Comparison of ENCODE assay signal across 8 cellular contexts in genomic region chr2:47402555-47402804, GRCh38. TPM values are rescaled to one million over a fixed set of nuclear protein-coding genes. Genes with fewer than 3 reads are reported as not detected.
A peak's percentile ranks its signal among the peaks of the same experiment; 100 is the strongest.
DNase-seq lines count a peak whose midpoint lies in the region; ATAC-seq and TF ChIP-seq lines count a peak whose summit lies in the region.

No MANE protein-coding gene starts in this region.

- peaks cover 8% of the 10 kb centered on the region for H3K4me1 ChIP-seq in testis

- H3K9me3 Mint-ChIP-seq in activated CD4-positive, alpha-beta T cell treated with anti-CD3 and anti-CD28 coated beads for 36 hours (ENCODE audit: low read depth), result peaks cover 4% of the 10 kb centered on the region
- H3K9me3 Mint-ChIP-seq in activated naive CD8-positive, alpha-beta T cell (ENCODE audit: low read depth), result peaks cover 3% of the 10 kb centered on the region

- POLR2A ChIA-PET in activated CD4-positive, alpha-beta T cell treated with anti-CD3 and anti-CD28 coated beads for 36 hours (lab: Charles Lee), result interaction anchor here (0.6 to 2.6 kb wide), 4 partner anchors 65 to 380 kb away, joined by 3 to 12 read pairs (median 6); partner anchors contain the start of gene MSH6

- CTCF ChIA-PET in activated CD4-positive, alpha-beta T cell treated with anti-CD3 and anti-CD28 coated beads for 36 hours (lab: Charles Lee), result interaction anchor here (0.7 to 1.1 kb wide), 5 partner anchors 14 to 365 kb away, joined by 3 to 5 read pairs (median 3); no protein-coding TSS in a partner anchor

- H3K27me3 ChIP-seq in testis, result no peaks in the 10 kb centered on the region

- H3K4me3 ChIP-seq in testis, result peak overlapping the region; percentile 70 to 93

- intact Hi-C loops in activated CD4-positive, alpha-beta T cell treated with anti-CD3 and anti-CD28 coated beads for 36 hours (cut with DNase I, micrococcal nuclease), result loop anchor here (2.0 to 10.0 kb wide), 4 partner anchors 380 to 1790 kb away; partner anchors contain the start of genes FBXO11 (in 1 of the 2), MSH6 (in 1 of the 2) and SRBD1 (in 1 of the 2)
- intact Hi-C loops in testis (cut with DNase I; ENCODE audit: low total_unique reads), result no loop called here
- intact Hi-C loops in posterior vena cava (cut with DNase I), result no loop called here

- no peak for TF ChIP-seq POLR2A in testis (IDR thresholded peaks at IDR 0.05)

- peak overlapping the region; percentile 98 for H3K27ac Mint-ChIP-seq in activated CD4-positive, alpha-beta T cell treated with anti-CD3 and anti-CD28 coated beads for 36 hours
- peak overlapping the region; percentile 98 for H3K27ac Mint-ChIP-seq in activated naive CD8-positive, alpha-beta T cell

- no peak for TF ChIP-seq CTCF in testis (IDR thresholded peaks at IDR 0.05)

- no peaks in the 10 kb centered on the region for H3K9me3 ChIP-seq in testis

- no peak for DNase-seq in activated CD4-positive, alpha-beta T cell treated with anti-CD3 and anti-CD28 coated beads for 36 hours
- DNase-seq in activated CD4-positive, alpha-beta T cell treated with anti-CD3 and anti-CD28 coated beads, Interleukin-2, amount 50 U/mL, for 1 hour, result no peak
- peak; percentile 47 for DNase-seq in iris pigment epithelial cell (ENCODE audit: low read depth)
- DNase-seq in testis, result no peak
- no peak for DNase-seq in left lobe of liver (ENCODE audit: low spot score)
- no peak for DNase-seq in posterior vena cava (ENCODE audit: low spot score)

- 0 to 1% methylated on average over 8 of the region's 8 CpGs for WGBS in testis, 2 donors

- no peaks in the 10 kb centered on the region for H3K36me3 ChIP-seq in testis (ENCODE audit: low read depth, missing control alignments)

- ATAC-seq in activated CD4-positive, alpha-beta T cell treated with anti-CD3 and anti-CD28 coated beads for 36 hours, result peak; percentile 13
- no peak for ATAC-seq in left lobe of liver
- no peak for ATAC-seq in GM19452 (IDR thresholded peaks at IDR 0.05; ENCODE audit: unreplicated experiment)

- H3K27me3 Mint-ChIP-seq in activated CD4-positive, alpha-beta T cell treated with anti-CD3 and anti-CD28 coated beads for 36 hours, result no peaks in the 10 kb centered on the region
- no peaks in the 10 kb centered on the region for H3K27me3 Mint-ChIP-seq in activated naive CD8-positive, alpha-beta T cell

- peaks cover 31% of the 10 kb centered on the region for H3K4me1 Mint-ChIP-seq in activated CD4-positive, alpha-beta T cell treated with anti-CD3 and anti-CD28 coated beads for 36 hours
- peaks cover 31% of the 10 kb centered on the region for H3K4me1 Mint-ChIP-seq in activated naive CD8-positive, alpha-beta T cell (ENCODE audit: low read depth)

- H3K4me3 Mint-ChIP-seq in activated CD4-positive, alpha-beta T cell treated with anti-CD3 and anti-CD28 coated beads for 36 hours, result peak overlapping the region; percentile 84
- peak overlapping the region; percentile 96 for H3K4me3 Mint-ChIP-seq in activated naive CD8-positive, alpha-beta T cell

- peak overlapping the region in 1 of 2 donors; percentile 52 for H3K27ac ChIP-seq in testis

- peaks cover 28% of the 10 kb centered on the region for H3K36me3 Mint-ChIP-seq in activated CD4-positive, alpha-beta T cell treated with anti-CD3 and anti-CD28 coated beads for 36 hours (ENCODE audit: low read depth)
- peaks cover 7% of the 10 kb centered on the region for H3K36me3 Mint-ChIP-seq in activated naive CD8-positive, alpha-beta T cell

RNA-seq across cellular contexts. Expression of gene MSH2, which starts 0.5 kb away (rescaled TPM):
- total RNA-seq in activated CD4-positive, alpha-beta T cell treated with anti-CD3 and anti-CD28 coated beads for 36 hours, result 10 to 100 TPM; 61.0 to 65.2 TPM
- total RNA-seq in testis (10 to 100 TPM; 24.3 to 25.3 TPM), left lobe of liver (3.3 TPM), posterior vena cava (1 to 10 TPM; 6.7 to 7.9 TPM)
- 23.5 TPM for polyA plus RNA-seq in testis (ENCODE audit: insufficient read depth, low read depth, low replicate concordance)

RNA-seq across cellular contexts. Expression of gene EPCAM, which starts 33.4 kb away (rescaled TPM):
- total RNA-seq in activated CD4-positive, alpha-beta T cell treated with anti-CD3 and anti-CD28 coated beads for 36 hours, result under 1 TPM in 1 of 2 experiments, not detected in 1; 0.27 TPM
- total RNA-seq in testis, result 10 to 100 TPM; 32.1 to 32.8 TPM
- 54.5 TPM for polyA plus RNA-seq in testis (ENCODE audit: insufficient read depth, low read depth, low replicate concordance)
- total RNA-seq in left lobe of liver, result 2.5 TPM
- total RNA-seq in posterior vena cava, result under 1 TPM; 0.19 to 0.74 TPM

Comparison
In these comparisons a context has a peak if more than half of its experiments do, and no peak if none do; other contexts are left out.
1. intact Hi-C loops: an anchor here in activated CD4-positive, alpha-beta T cell treated with anti-CD3 and anti-CD28 coated beads for 36 hours (2.0 to 10.0 kb wide); none called in testis and posterior vena cava.